In the genomic region with DNA sequence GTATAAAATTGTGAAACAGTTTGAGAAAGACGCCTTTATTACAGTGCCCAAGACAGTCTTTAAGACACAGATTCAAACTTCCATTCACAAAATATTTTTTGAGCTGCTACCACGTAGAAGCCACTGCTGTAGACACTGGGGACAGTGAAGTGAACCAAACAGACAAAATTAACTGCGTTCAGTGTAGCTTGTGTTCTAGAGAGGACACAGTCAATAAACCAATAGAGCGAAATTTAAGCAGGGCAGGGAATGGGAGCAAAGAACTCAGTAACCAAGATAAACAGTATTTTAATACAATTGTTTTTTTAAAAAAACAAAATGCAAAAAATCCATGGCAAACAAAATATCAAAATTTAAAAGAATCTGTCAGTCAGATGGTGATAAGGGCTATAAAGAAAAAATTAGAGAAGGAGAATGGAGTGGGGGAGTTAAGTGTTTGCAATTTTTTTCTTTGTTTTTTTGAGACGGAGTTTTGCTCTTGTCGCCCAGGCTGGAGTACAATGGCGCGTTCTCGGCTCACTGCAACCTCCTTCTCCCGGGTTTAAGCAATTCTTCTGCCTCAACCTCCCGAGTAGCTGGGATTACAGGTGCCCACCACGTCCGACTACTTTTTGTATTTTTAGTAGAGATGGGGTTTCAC, we compare ENCODE assay signal across 9 cellular contexts. TPM values are rescaled to one million over a fixed set of nuclear protein-coding genes. Genes with fewer than 3 reads are reported as not detected.
DNase-seq lines count a peak whose midpoint lies in the region; TF ChIP-seq lines count a peak whose summit lies in the region.
"Had no signal": no experiment of that assay in that cellular context is flagged by ENCODE, and none has a peak within 500 bp of the region (broad histone marks: within the 10 kb centered on the region; RNA-seq: fewer than 3 reads in every experiment).

No MANE protein-coding gene starts in this region.

- no peaks in the 10 kb centered on the region for H3F3A ChIP-seq in DOHH2 (ENCODE audit: control insufficient read depth, insufficient read depth)

- H3K4me1 ChIP-seq in DOHH2 (ENCODE audit: control insufficient read depth, low read length) (peaks cover 25% of the 10 kb centered on the region), OCI-LY3 (ENCODE audit: low read length) (peaks cover 20% of the 10 kb centered on the region)

- H3K27ac ChIP-seq in DOHH2 (ENCODE audit: low read depth, low read length) = no peak overlapping the region
- peak overlapping the region; percentile 40; the same call in 1 of the 2 replicates for H3K27ac ChIP-seq in OCI-LY3 (ENCODE audit: low read length)

- H3K27me3 ChIP-seq in DOHH2 (ENCODE audit: control insufficient read depth, low read length) (no peaks in the 10 kb centered on the region), H7 (ENCODE audit: control insufficient read depth, insufficient read depth, low read length) (no peaks in the 10 kb centered on the region), OCI-LY3 (ENCODE audit: low read depth, low read length) (no peaks in the 10 kb centered on the region)

- no peaks in the 10 kb centered on the region for H4K20me1 ChIP-seq in DOHH2 (ENCODE audit: control insufficient read depth, insufficient read depth, low read depth, low read length)
- H4K20me1 ChIP-seq in OCI-LY3 (ENCODE audit: insufficient read depth, low read length) = no peaks in the 10 kb centered on the region

- peak overlapping the region; percentile 75 for H3K4me3 ChIP-seq in DOHH2 (ENCODE audit: low read length)
- peak overlapping the region; percentile 31 for H3K4me3 ChIP-seq in H7 (ENCODE audit: insufficient read depth, low read depth, low read length)
- peak overlapping the region; percentile 85 for H3K4me3 ChIP-seq in OCI-LY3 (ENCODE audit: low read length)
- peak overlapping the region; percentile 59 for H3K4me3 ChIP-seq in fibroblast of mammary gland (ENCODE audit: control insufficient read depth, low read depth, low read length)
- H3K4me3 ChIP-seq in retinal pigment epithelial cell (ENCODE audit: low read length) = peak overlapping the region; percentile 57

- H3K9ac ChIP-seq in OCI-LY3 (ENCODE audit: low read length) = peak overlapping the region; percentile 53

- TF ChIP-seq CTCF in DOHH2 (IDR thresholded peaks at IDR 0.05; ENCODE audit: low read depth, low read length, poor library complexity, severe bottlenecking) (no peak), OCI-LY3 (IDR thresholded peaks at IDR 0.05; ENCODE audit: low read depth, low read length) (no peak), fibroblast of mammary gland (conservative IDR thresholded peaks at IDR 0.05; ENCODE audit: control insufficient read depth, insufficient read depth, low read depth, low read length) (no peak), retinal pigment epithelial cell (conservative IDR thresholded peaks at IDR 0.05; ENCODE audit: low read depth, low read length) (no peak), GM10266 (IDR thresholded peaks at IDR 0.05; ENCODE audit: control insufficient read depth, insufficient read depth, low read depth, missing control alignments) (no peak)

- H3K36me3 ChIP-seq in DOHH2 (ENCODE audit: control insufficient read depth, low read length) (no peaks in the 10 kb centered on the region; the same call in 1 of the 2 replicates), H7 (replicated peaks; ENCODE audit: control insufficient read depth, insufficient read depth, low read length) (no peaks in the 10 kb centered on the region), OCI-LY3 (replicated peaks; ENCODE audit: low read depth, low read length) (no peaks in the 10 kb centered on the region)

- H2AFZ ChIP-seq in OCI-LY3 (ENCODE audit: low read depth, low read length) = peak overlapping the region; percentile 86

- H3K9me3 ChIP-seq in DOHH2 (ENCODE audit: control insufficient read depth, insufficient read depth, low read length) = no peaks in the 10 kb centered on the region
- H3K9me3 ChIP-seq in OCI-LY3 (ENCODE audit: insufficient read depth, low read length) = no peaks in the 10 kb centered on the region

- H3K79me2 ChIP-seq in DOHH2 (ENCODE audit: control insufficient read depth, low read length) (peaks cover 22% of the 10 kb centered on the region), OCI-LY3 (ENCODE audit: low read length) (peaks cover 13% of the 10 kb centered on the region)

- H3K4me2 ChIP-seq in DOHH2 (ENCODE audit: low read length) (peak overlapping the region; percentile 84), OCI-LY3 (ENCODE audit: low read length) (peak overlapping the region; percentile 71)

- H3K9me2 ChIP-seq in DOHH2 (replicated peaks; ENCODE audit: control insufficient read depth, low read length) = no peaks in the 10 kb centered on the region

- no peak for DNase-seq in H7
- no peak for DNase-seq in fibroblast of mammary gland (ENCODE audit: low read depth)
- DNase-seq in retinal pigment epithelial cell (ENCODE audit: low read depth) = no peak
- DNase-seq in NCI-H1694 (lab: John Stamatoyannopoulos, UW) = no peak
- no peak for DNase-seq in GM10266 (ENCODE audit: extremely low spot score)
- no peak for DNase-seq in amygdala (lab: John Stamatoyannopoulos, UW)

RNA-seq across cellular contexts. Expression of gene PARS2, which starts 0.7 kb away (rescaled TPM):
- 25.2 and 27.9 TPM in 2 replicates for total RNA-seq in H7 (2014; rRNA removed; shearing (Covaris generic))

RNA-seq across cellular contexts. Expression of gene TTC22, which starts 36.1 kb away (rescaled TPM):
- total RNA-seq in H7 (2014; rRNA removed; shearing (Covaris generic)) = 0.92 and 1.2 TPM in 2 replicates
- total RNA-seq: NCI-H460 had no signal

RNA-seq across cellular contexts. Expression of gene TTC4, which starts 49.4 kb away (rescaled TPM):
- 35.8 and 37.3 TPM in 2 replicates for total RNA-seq in H7 (2014; rRNA removed; shearing (Covaris generic))

Comparison
In these comparisons a context has a peak if more than half of its experiments do, and no peak if none do; other contexts are left out.
1. H3K4me3 ChIP-seq: peak in every context shown above with its lines; median percentile 85 in OCI-LY3; 75 in DOHH2; 59 in fibroblast of mammary gland; 57 in retinal pigment epithelial cell; 31 in H7.